Comparison of ENCODE assay signal across 8 cellular contexts in the genomic region with DNA sequence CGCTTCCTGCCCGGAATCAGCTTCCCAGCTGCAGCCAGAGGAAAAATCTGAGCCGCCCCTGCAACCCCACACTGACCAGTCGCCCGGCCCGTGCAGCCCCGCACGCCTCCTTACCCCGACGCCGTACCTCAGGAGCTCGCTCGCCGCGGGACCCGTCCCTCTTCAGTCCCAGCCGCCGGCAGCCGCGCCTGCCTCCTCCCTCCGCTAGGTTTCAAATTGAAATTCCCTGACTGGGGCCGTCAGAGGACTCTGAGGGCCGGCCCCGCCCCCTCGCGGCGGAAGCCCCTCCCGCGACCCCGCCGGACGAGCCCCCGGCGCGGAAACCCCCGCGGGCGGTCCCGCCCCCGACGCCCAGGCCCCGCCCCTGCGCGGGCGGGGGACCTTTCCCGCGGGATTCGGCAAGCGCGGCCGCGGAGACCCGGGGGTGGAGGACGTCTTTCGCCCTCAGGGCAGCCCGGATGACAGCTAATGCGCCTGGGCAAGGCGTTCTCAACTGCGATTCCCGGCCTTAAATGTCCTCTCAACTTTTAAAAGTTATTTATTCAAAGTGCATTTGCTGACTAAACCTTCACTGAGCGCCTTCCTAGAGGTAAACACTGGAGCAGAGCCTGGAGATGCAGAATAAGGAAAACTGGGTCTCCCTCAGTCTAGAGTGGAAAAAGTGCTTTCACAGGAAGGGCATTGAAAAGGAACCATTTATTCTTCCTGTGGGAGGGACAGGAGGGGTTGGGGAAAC. TPM values are rescaled to one million over a fixed set of nuclear protein-coding genes. Genes with fewer than 3 reads are reported as not detected.
A peak's percentile ranks its signal among the peaks of the same experiment; 100 is the strongest.
DNase-seq lines count a peak whose midpoint lies in the region; ATAC-seq and TF ChIP-seq lines count a peak whose summit lies in the region.

Gene EPB41L2, minus strand, starts transcription at position 218 of the 736 bp plus-strand sequence. CDS start 106,760 bp downstream, outside the sequence.

- peak within 1 kb of the TSS; percentile 89 for H3K4me3 Mint-ChIP-seq in CD8-positive, alpha-beta T cell
- peak within 1 kb of the TSS; percentile 86 to 89 (median 88) for H3K4me3 Mint-ChIP-seq in nephron
- peak within 1 kb of the TSS; percentile 88 for H3K4me3 Mint-ChIP-seq in stimulated activated naive CD8-positive, alpha-beta T cell treated with anti-CD3 and anti-CD28 coated beads, Interleukin-15, Interleukin-2, amounts not matched to agents 100 ng/mL and 50 ng/mL, for 24 hours

- intact Hi-C loops in CD8-positive, alpha-beta T cell (cut with DNase I, micrococcal nuclease) = loop anchor here (1.0 to 10.0 kb wide), 6 partner anchors 72 to 1568 kb away; partner anchors contain the start of genes MED23 (in 2 of the 2) and AKAP7 (in 1 of the 2)

- H3K27ac Mint-ChIP-seq in CD8-positive, alpha-beta T cell = peak within 1 kb of the TSS; percentile 76
- H3K27ac Mint-ChIP-seq in nephron = peak within 1 kb of the TSS; percentile 72 to 81 (median 81)
- peak within 1 kb of the TSS; percentile 78 for H3K27ac Mint-ChIP-seq in stimulated activated naive CD8-positive, alpha-beta T cell treated with anti-CD3 and anti-CD28 coated beads, Interleukin-15, Interleukin-2, amounts not matched to agents 100 ng/mL and 50 ng/mL, for 24 hours

- DNase-seq in CD8-positive, alpha-beta T cell = peak; percentile 55 to 85 (median 72)
- DNase-seq in RPMI8226 = peak; percentile 67
- peak; percentile 71 for DNase-seq in activated T-helper 9 cell treated with anti-CD3 and anti-CD28 coated beads, Interleukin-2, amount 50 U/mL, for 16 hours (ENCODE audit: low read depth)
- DNase-seq in fibroblast of pulmonary artery (ENCODE audit: low read depth) = peak; percentile 91

- peak within 1 kb of the TSS; percentile 57 for H3K4me3 ChIP-seq in CD8-positive, alpha-beta T cell (ENCODE audit: low read depth, low read length)
- peak within 1 kb of the TSS; percentile 82 for H3K4me3 ChIP-seq in fibroblast of pulmonary artery (replicated peaks; ENCODE audit: low read depth, low read length)

- H3K27me3 ChIP-seq in CD8-positive, alpha-beta T cell (ENCODE audit: insufficient read depth, low read length) = no peaks in the 10 kb centered on the region

- no peaks in the 10 kb centered on the region for H3K9me3 Mint-ChIP-seq in CD8-positive, alpha-beta T cell
- H3K9me3 Mint-ChIP-seq in nephron = no peaks in the 10 kb centered on the region
- no peaks in the 10 kb centered on the region for H3K9me3 Mint-ChIP-seq in stimulated activated naive CD8-positive, alpha-beta T cell treated with anti-CD3 and anti-CD28 coated beads, Interleukin-15, Interleukin-2, amounts not matched to agents 100 ng/mL and 50 ng/mL, for 24 hours

- H3K9me3 ChIP-seq in CD8-positive, alpha-beta T cell (ENCODE audit: low read length) = no peaks in the 10 kb centered on the region

- peak; percentile 18 for TF ChIP-seq CTCF in CD8-positive, alpha-beta T cell (IDR thresholded peaks at IDR 0.05)
- no peak for TF ChIP-seq CTCF in fibroblast of pulmonary artery (IDR thresholded peaks at IDR 0.05; ENCODE audit: low read length, missing control alignments)
- TF ChIP-seq CTCF in nephron (IDR thresholded peaks at IDR 0.05; ENCODE audit: unreplicated experiment in 3 of 3) = peak; percentile 26 to 36 (median 34)

- CTCF ChIA-PET in CD8-positive, alpha-beta T cell (lab: Charles Lee) = interaction anchor here (0.6 to 0.9 kb wide), 2 partner anchors 51 to 119 kb away, joined by 3 read pairs; no protein-coding TSS in a partner anchor

- no peak within 1 kb of the TSS for H3K27ac ChIP-seq in CD8-positive, alpha-beta T cell (ENCODE audit: low read depth, low read length)

- POLR2A ChIA-PET in CD8-positive, alpha-beta T cell (lab: Charles Lee) = interaction anchor here (1.1 kb wide), 1 partner anchor 10 kb away, joined by 4 read pairs; no protein-coding TSS in a partner anchor

- no peaks in the 10 kb centered on the region for H3K27me3 Mint-ChIP-seq in CD8-positive, alpha-beta T cell (ENCODE audit: low read depth)
- no peaks in the 10 kb centered on the region for H3K27me3 Mint-ChIP-seq in nephron (ENCODE audit: low read depth)
- peaks cover 9% of the 10 kb centered on the region for H3K27me3 Mint-ChIP-seq in stimulated activated naive CD8-positive, alpha-beta T cell treated with anti-CD3 and anti-CD28 coated beads, Interleukin-15, Interleukin-2, amounts not matched to agents 100 ng/mL and 50 ng/mL, for 24 hours

- no peaks in the 10 kb centered on the region for H3K36me3 Mint-ChIP-seq in CD8-positive, alpha-beta T cell
- peaks cover 4% of the 10 kb centered on the region for H3K36me3 Mint-ChIP-seq in nephron (ENCODE audit: low read depth)
- no peaks in the 10 kb centered on the region for H3K36me3 Mint-ChIP-seq in stimulated activated naive CD8-positive, alpha-beta T cell treated with anti-CD3 and anti-CD28 coated beads, Interleukin-15, Interleukin-2, amounts not matched to agents 100 ng/mL and 50 ng/mL, for 24 hours (ENCODE audit: low read depth)

- no peaks in the 10 kb centered on the region for H3K36me3 ChIP-seq in CD8-positive, alpha-beta T cell (ENCODE audit: insufficient read depth, low read length)

- peaks cover 10% of the 10 kb centered on the region for H3K4me1 ChIP-seq in CD8-positive, alpha-beta T cell (ENCODE audit: insufficient read depth, low read length)

- peaks cover 27% of the 10 kb centered on the region for H3K4me1 Mint-ChIP-seq in CD8-positive, alpha-beta T cell (ENCODE audit: low read depth)
- H3K4me1 Mint-ChIP-seq in nephron = peaks cover 50% of the 10 kb centered on the region
- H3K4me1 Mint-ChIP-seq in stimulated activated naive CD8-positive, alpha-beta T cell treated with anti-CD3 and anti-CD28 coated beads, Interleukin-15, Interleukin-2, amounts not matched to agents 100 ng/mL and 50 ng/mL, for 24 hours (ENCODE audit: low read depth) = peaks cover 30% of the 10 kb centered on the region

- ATAC-seq in CD8-positive, alpha-beta T cell = peak; percentile 91
- ATAC-seq in GM19397 (IDR thresholded peaks at IDR 0.05; ENCODE audit: unreplicated experiment) (peak; percentile 83), HG03565 (IDR thresholded peaks at IDR 0.05; ENCODE audit: unreplicated experiment) (peak; percentile 60)

RNA-seq across cellular contexts. Expression of gene EPB41L2, which starts in this region (rescaled TPM):
- 10 to 100 TPM; 11.0 to 12.0 TPM for total RNA-seq in CD8-positive, alpha-beta T cell
